15 cellular contexts compared by ENCODE assay signal in the genomic region with DNA sequence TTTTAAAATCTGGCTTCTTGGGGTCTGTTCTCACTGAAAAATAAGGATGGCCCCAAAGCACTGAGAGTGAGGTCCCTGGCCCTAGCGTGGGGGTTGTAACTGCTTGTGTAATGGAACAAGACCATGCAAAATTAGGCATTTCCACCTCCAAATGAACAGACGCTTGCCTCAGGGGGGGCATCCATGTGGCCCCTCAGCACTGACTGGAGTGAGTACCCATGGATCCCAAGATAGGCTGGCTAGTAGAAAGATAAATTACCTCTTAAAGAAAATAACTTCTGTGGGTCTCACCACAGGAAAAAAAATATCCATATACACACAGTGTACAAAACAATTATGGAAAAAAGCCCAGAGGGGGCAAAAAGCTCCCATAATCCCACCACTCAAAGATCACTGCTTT. TPM values are rescaled to one million over a fixed set of nuclear protein-coding genes. Genes with fewer than 3 reads are reported as not detected.
A peak's percentile ranks its signal among the peaks of the same experiment; 100 is the strongest.
DNase-seq lines count a peak whose midpoint lies in the region; ATAC-seq and TF ChIP-seq lines count a peak whose summit lies in the region.
"Had no signal": no experiment of that assay in that cellular context is flagged by ENCODE, and none has a peak within 500 bp of the region (broad histone marks: within the 10 kb centered on the region; RNA-seq: fewer than 3 reads in every experiment).

No MANE protein-coding gene starts in this region.

- no peak for ATAC-seq in activated CD4-positive, alpha-beta T cell treated with anti-CD3 and anti-CD28 coated beads for 36 hours
- ATAC-seq: left lung, right lobe of liver had no signal

- H3K9me3 Mint-ChIP-seq in activated CD4-positive, alpha-beta T cell treated with anti-CD3 and anti-CD28 coated beads, Interleukin-2, amount 10 ng/mL, durations not matched to agents 24 days and 14 days = peaks cover 5% of the 10 kb centered on the region
- H3K9me3 Mint-ChIP-seq in activated CD4-positive, alpha-beta T cell treated with anti-CD3 and anti-CD28 coated beads for 36 hours (ENCODE audit: low read depth) = peaks cover 4% of the 10 kb centered on the region

- CTCF ChIA-PET in activated CD4-positive, alpha-beta T cell treated with anti-CD3 and anti-CD28 coated beads for 36 hours (lab: Charles Lee) = interaction anchor here (0.5 kb wide), 1 partner anchor 293 kb away, joined by 3 read pairs; no protein-coding TSS in a partner anchor

- H3K27me3 ChIP-seq in adrenal gland (no peaks in the 10 kb centered on the region), neural cell (ENCODE audit: insufficient read depth, low read depth, low read length) (no peaks in the 10 kb centered on the region), uterus (no peaks in the 10 kb centered on the region)
- H3K27me3 ChIP-seq: esophagus squamous epithelium, left lung, right lobe of liver had no signal

- H3K27ac Mint-ChIP-seq in activated CD4-positive, alpha-beta T cell treated with anti-CD3 and anti-CD28 coated beads, Interleukin-2, amount 10 ng/mL, durations not matched to agents 24 days and 14 days = peak overlapping the region; percentile 17
- H3K27ac Mint-ChIP-seq in activated CD4-positive, alpha-beta T cell treated with anti-CD3 and anti-CD28 coated beads for 36 hours = no peak overlapping the region

- H3K36me3 Mint-ChIP-seq in activated CD4-positive, alpha-beta T cell treated with anti-CD3 and anti-CD28 coated beads, Interleukin-2, amount 10 ng/mL, durations not matched to agents 24 days and 14 days (ENCODE audit: low read depth) = no peaks in the 10 kb centered on the region
- no peaks in the 10 kb centered on the region for H3K36me3 Mint-ChIP-seq in activated CD4-positive, alpha-beta T cell treated with anti-CD3 and anti-CD28 coated beads for 36 hours (ENCODE audit: low read depth)

- no peak for TF ChIP-seq RAD21 in neural cell (conservative IDR thresholded peaks at IDR 0.05)

- H3K4me3 ChIP-seq in adrenal gland = no peak overlapping the region
- H3K4me3 ChIP-seq in neural cell (ENCODE audit: low read length) = peak overlapping the region; percentile 39
- no peak overlapping the region for H3K4me3 ChIP-seq in uterus
- H3K4me3 ChIP-seq: coronary artery, esophagus squamous epithelium, left lung, right lobe of liver had no signal

- H3K79me2 ChIP-seq in neural cell (replicated peaks; ENCODE audit: insufficient read depth, low read length) = no peaks in the 10 kb centered on the region

- TF ChIP-seq EP300 in neural cell (conservative IDR thresholded peaks at IDR 0.05; ENCODE audit: poor library complexity, severe bottlenecking) = no peak

- peaks cover 6% of the 10 kb centered on the region for H3F3A ChIP-seq in neural cell (ENCODE audit: insufficient read depth, low read length, poor library complexity, severe bottlenecking)

- peak overlapping the region; percentile 67 for H3K9ac ChIP-seq in neural cell (ENCODE audit: low read length)

- H3K9me3 ChIP-seq in adrenal gland (replicated peaks in 1 of 3) = no peaks in the 10 kb centered on the region
- H3K9me3 ChIP-seq in neural cell (ENCODE audit: low read length) = no peaks in the 10 kb centered on the region
- no peaks in the 10 kb centered on the region for H3K9me3 ChIP-seq in uterus
- H3K9me3 ChIP-seq: right lobe of liver had no signal

- TF ChIP-seq CTCF in adrenal gland (IDR thresholded peaks at IDR 0.05) (no peak), neural cell (IDR thresholded peaks at IDR 0.05; ENCODE audit: poor library complexity, severe bottlenecking) (no peak), uterus (IDR thresholded peaks at IDR 0.05) (no peak)

- H3K4me1 Mint-ChIP-seq in activated CD4-positive, alpha-beta T cell treated with anti-CD3 and anti-CD28 coated beads, Interleukin-2, amount 10 ng/mL, durations not matched to agents 24 days and 14 days = peaks cover 30% of the 10 kb centered on the region
- H3K4me1 Mint-ChIP-seq in activated CD4-positive, alpha-beta T cell treated with anti-CD3 and anti-CD28 coated beads for 36 hours = peaks cover 43% of the 10 kb centered on the region

- DNase-seq in activated CD4-positive, alpha-beta T cell treated with anti-CD3 and anti-CD28 coated beads, Interleukin-2, amount 10 ng/mL, durations not matched to agents 24 days and 14 days = no peak
- DNase-seq in activated CD4-positive, alpha-beta T cell treated with anti-CD3 and anti-CD28 coated beads for 36 hours = no peak
- DNase-seq in adrenal gland (no peak), uterus (no peak), NCI-H2196 treated with DMSO at 0.1 percent for 48 hours (lab: John Stamatoyannopoulos, UW; ENCODE audit: unreplicated experiment) (no peak), GM19238 (ENCODE audit: insufficient read length, low spot score) (no peak), NCI-H774 (lab: John Stamatoyannopoulos, UW) (no peak)
- DNase-seq: activated CD8-positive, alpha-beta memory T cell treated with anti-CD3 and anti-CD28 coated beads, Interleukin-2, amount 50 U/mL, for 48 hours; esophagus squamous epithelium; left lung; T-helper 1 cell had no signal

- no peak overlapping the region for H2AFZ ChIP-seq in neural cell (ENCODE audit: low read depth, low read length)

- H3K4me1 ChIP-seq in adrenal gland (replicated peaks in 1 of 2) (peaks cover 10 to 45% of the 10 kb centered on the region in 2 donors), uterus (no peaks in the 10 kb centered on the region)
- H3K4me1 ChIP-seq: right lobe of liver had no signal

- no peaks in the 10 kb centered on the region for H4K20me1 ChIP-seq in neural cell (ENCODE audit: insufficient read depth)

- peak overlapping the region; percentile 10 for H3K4me2 ChIP-seq in neural cell (ENCODE audit: low read length)

- H3K27ac ChIP-seq in adrenal gland (peak overlapping the region; percentile 36 to 94 (median 90)), neural cell (ENCODE audit: low read length) (peak overlapping the region; percentile 95), uterus (peak overlapping the region; percentile 28 to 78)
- H3K27ac ChIP-seq: coronary artery, esophagus squamous epithelium, left lung, right lobe of liver had no signal

- WGBS in adrenal gland, 4 donors = 77 to 88% (median 81%) methylated on average over 2 of the region's 2 CpGs

- intact Hi-C loops in activated CD4-positive, alpha-beta T cell treated with anti-CD3 and anti-CD28 coated beads, Interleukin-2, amount 10 ng/mL, durations not matched to agents 24 days and 14 days (cut with micrococcal nuclease) = loop anchor here (10.0 kb wide), 1 partner anchor 290 kb away; a partner anchor contains a TSS
- intact Hi-C loops in activated CD4-positive, alpha-beta T cell treated with anti-CD3 and anti-CD28 coated beads for 36 hours (cut with DNase I, micrococcal nuclease) = no loop called here
- intact Hi-C loops in adrenal gland (cut with DNase I) = no loop called here
- intact Hi-C loops in uterus (cut with DNase I; ENCODE audit: low total_unique reads) = no loop called here

- H3K36me3 ChIP-seq in adrenal gland (replicated peaks in 1 of 2) = no peaks in the 10 kb centered on the region
- no peaks in the 10 kb centered on the region for H3K36me3 ChIP-seq in neural cell (ENCODE audit: insufficient read depth, low read length)
- H3K36me3 ChIP-seq in uterus = no peaks in the 10 kb centered on the region
- H3K36me3 ChIP-seq: esophagus squamous epithelium, left lung, right lobe of liver had no signal

- TF ChIP-seq POLR2A in adrenal gland (IDR thresholded peaks at IDR 0.05) = no peak
- TF ChIP-seq POLR2A in uterus (IDR thresholded peaks at IDR 0.05) = no peak

- H3K9me2 ChIP-seq in neural cell (ENCODE audit: insufficient read depth, low read length) = no peaks in the 10 kb centered on the region

- POLR2A ChIA-PET in activated CD4-positive, alpha-beta T cell treated with anti-CD3 and anti-CD28 coated beads for 36 hours (lab: Charles Lee) = no interaction called here

- H3K27me3 Mint-ChIP-seq in activated CD4-positive, alpha-beta T cell treated with anti-CD3 and anti-CD28 coated beads, Interleukin-2, amount 10 ng/mL, durations not matched to agents 24 days and 14 days = no peaks in the 10 kb centered on the region
- H3K27me3 Mint-ChIP-seq in activated CD4-positive, alpha-beta T cell treated with anti-CD3 and anti-CD28 coated beads for 36 hours = no peaks in the 10 kb centered on the region

- no peak overlapping the region for H3K4me3 Mint-ChIP-seq in activated CD4-positive, alpha-beta T cell treated with anti-CD3 and anti-CD28 coated beads, Interleukin-2, amount 10 ng/mL, durations not matched to agents 24 days and 14 days
- no peak overlapping the region for H3K4me3 Mint-ChIP-seq in activated CD4-positive, alpha-beta T cell treated with anti-CD3 and anti-CD28 coated beads for 36 hours

TF ChIP-seq in neural cell, 6 proteins besides CTCF, POLR2A, EP300 and RAD21 (continues in another document):
- no peak for TF ChIP-seq TAF1 (IDR thresholded peaks at IDR 0.05; ENCODE audit: low read depth)

RNA-seq across cellular contexts. Expression of a gene that starts 15.2 kb away (rescaled TPM):
- not detected in 2 replicates for total RNA-seq in activated CD4-positive, alpha-beta T cell treated with anti-CD3 and anti-CD28 coated beads, Interleukin-2, amount 10 ng/mL, durations not matched to agents 24 days and 14 days
- total RNA-seq in activated CD4-positive, alpha-beta T cell treated with anti-CD3 and anti-CD28 coated beads for 36 hours = not detected
- total RNA-seq in adrenal gland (10 to 100 TPM in 2 of 8 donors, 1 to 10 TPM in 1, under 1 TPM in 2, not detected in 3; 0.14 to 15.0 (median 2.3) TPM), uterus (1 to 10 TPM in 1 of 4 donors, under 1 TPM in 1, not detected in 2; 0.46 to 3.8 TPM)
- polyA plus RNA-seq in adrenal gland (1 to 10 TPM in 2 of 3 donors, not detected in 1; 1.1 to 1.8 TPM), neural cell (not detected in 2 replicates)
- not detected in 2 replicates for polyA minus RNA-seq in neural cell
- total RNA-seq: esophagus squamous epithelium, MCF 10A, right lobe of liver had no signal

RNA-seq across cellular contexts. Expression of a gene that starts 20.5 kb away (rescaled TPM):
- total RNA-seq in activated CD4-positive, alpha-beta T cell treated with anti-CD3 and anti-CD28 coated beads, Interleukin-2, amount 10 ng/mL, durations not matched to agents 24 days and 14 days = 0.47 and 0.93 TPM in 2 replicates
- total RNA-seq in activated CD4-positive, alpha-beta T cell treated with anti-CD3 and anti-CD28 coated beads for 36 hours = under 1 TPM; 0.39 to 0.56 TPM
- under 1 TPM in 1 of 8 donors, not detected in 7; 0.65 TPM for total RNA-seq in adrenal gland
- under 1 TPM in 2 of 3 donors, not detected in 1; 0.24 to 0.30 TPM for polyA plus RNA-seq in adrenal gland
- polyA plus RNA-seq in neural cell = not detected in 2 replicates
- 0.46 and 0.49 TPM in 2 replicates for polyA minus RNA-seq in neural cell
- total RNA-seq in uterus = not detected
- total RNA-seq: esophagus squamous epithelium, left lung, right lobe of liver had no signal
